In the genomic region with DNA sequence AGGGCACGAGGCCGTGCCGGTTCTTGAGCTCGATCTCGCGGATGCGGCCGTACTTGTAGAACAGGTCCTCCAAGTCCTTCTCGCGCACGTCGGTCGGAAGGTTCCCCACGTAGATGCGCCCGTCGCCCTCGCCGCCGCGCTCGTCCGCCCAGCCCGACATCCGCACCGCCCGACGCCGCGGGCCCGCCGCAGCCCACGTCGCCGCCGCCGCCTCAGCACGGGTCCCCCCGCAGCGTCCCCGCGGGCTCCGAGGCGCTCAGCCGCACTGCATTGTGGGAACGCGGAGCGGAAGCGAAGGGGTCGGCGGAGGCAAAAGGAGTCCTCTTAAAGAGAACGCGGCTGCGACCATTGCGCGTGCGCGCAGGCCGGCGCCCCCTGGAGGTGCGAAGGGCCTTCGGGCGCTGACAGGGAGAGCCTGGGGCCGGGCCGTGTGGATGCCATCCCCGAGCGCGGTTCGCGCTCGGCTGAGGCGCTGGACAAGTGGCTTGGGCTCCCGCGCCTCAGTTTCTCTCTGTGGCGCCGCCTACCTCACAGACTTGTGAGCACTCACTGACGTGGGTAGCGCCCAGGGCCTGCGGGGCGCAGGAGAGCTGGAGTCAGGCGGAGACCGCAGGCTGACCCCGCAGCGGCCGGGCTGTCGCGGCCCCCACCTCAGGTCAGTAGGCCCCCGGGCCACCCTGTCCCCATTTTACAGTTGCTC, we compare ENCODE assay signal across 1 cellular context.
TF ChIP-seq lines count a peak whose summit lies in the region.

A gene with protein sequence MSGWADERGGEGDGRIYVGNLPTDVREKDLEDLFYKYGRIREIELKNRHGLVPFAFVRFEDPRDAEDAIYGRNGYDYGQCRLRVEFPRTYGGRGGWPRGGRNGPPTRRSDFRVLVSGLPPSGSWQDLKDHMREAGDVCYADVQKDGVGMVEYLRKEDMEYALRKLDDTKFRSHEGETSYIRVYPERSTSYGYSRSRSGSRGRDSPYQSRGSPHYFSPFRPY (minus strand): TSS at position 299 of the 700 bp plus-strand sequence. CDS start 139 bp downstream, at position 160.

TF ChIP-seq in K562, 482 proteins besides CTCF, POLR2A, EP300 and RAD21 (continued from another document and continues in another):
- TF ChIP-seq, protein P1, sequence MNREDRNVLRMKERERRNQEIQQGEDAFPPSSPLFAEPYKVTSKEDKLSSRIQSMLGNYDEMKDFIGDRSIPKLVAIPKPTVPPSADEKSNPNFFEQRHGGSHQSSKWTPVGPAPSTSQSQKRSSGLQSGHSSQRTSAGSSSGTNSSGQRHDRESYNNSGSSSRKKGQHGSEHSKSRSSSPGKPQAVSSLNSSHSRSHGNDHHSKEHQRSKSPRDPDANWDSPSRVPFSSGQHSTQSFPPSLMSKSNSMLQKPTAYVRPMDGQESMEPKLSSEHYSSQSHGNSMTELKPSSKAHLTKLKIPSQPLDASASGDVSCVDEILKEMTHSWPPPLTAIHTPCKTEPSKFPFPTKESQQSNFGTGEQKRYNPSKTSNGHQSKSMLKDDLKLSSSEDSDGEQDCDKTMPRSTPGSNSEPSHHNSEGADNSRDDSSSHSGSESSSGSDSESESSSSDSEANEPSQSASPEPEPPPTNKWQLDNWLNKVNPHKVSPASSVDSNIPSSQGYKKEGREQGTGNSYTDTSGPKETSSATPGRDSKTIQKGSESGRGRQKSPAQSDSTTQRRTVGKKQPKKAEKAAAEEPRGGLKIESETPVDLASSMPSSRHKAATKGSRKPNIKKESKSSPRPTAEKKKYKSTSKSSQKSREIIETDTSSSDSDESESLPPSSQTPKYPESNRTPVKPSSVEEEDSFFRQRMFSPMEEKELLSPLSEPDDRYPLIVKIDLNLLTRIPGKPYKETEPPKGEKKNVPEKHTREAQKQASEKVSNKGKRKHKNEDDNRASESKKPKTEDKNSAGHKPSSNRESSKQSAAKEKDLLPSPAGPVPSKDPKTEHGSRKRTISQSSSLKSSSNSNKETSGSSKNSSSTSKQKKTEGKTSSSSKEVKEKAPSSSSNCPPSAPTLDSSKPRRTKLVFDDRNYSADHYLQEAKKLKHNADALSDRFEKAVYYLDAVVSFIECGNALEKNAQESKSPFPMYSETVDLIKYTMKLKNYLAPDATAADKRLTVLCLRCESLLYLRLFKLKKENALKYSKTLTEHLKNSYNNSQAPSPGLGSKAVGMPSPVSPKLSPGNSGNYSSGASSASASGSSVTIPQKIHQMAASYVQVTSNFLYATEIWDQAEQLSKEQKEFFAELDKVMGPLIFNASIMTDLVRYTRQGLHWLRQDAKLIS (CRISPR knock-in tag; IDR thresholded peaks at IDR 0.05) = 0 out of 2 replicates have a peak, but pooled peaks have one; percentile 31
- TF ChIP-seq, protein P2, sequence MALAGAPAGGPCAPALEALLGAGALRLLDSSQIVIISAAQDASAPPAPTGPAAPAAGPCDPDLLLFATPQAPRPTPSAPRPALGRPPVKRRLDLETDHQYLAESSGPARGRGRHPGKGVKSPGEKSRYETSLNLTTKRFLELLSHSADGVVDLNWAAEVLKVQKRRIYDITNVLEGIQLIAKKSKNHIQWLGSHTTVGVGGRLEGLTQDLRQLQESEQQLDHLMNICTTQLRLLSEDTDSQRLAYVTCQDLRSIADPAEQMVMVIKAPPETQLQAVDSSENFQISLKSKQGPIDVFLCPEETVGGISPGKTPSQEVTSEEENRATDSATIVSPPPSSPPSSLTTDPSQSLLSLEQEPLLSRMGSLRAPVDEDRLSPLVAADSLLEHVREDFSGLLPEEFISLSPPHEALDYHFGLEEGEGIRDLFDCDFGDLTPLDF (CRISPR knock-in tag; IDR thresholded peaks at IDR 0.05) = peak; percentile 72; the same call in 1 of the 2 replicates
- TF ChIP-seq FOXJ2 (tag; IDR thresholded peaks at IDR 0.05) = no peak
- TF ChIP-seq, protein P3, sequence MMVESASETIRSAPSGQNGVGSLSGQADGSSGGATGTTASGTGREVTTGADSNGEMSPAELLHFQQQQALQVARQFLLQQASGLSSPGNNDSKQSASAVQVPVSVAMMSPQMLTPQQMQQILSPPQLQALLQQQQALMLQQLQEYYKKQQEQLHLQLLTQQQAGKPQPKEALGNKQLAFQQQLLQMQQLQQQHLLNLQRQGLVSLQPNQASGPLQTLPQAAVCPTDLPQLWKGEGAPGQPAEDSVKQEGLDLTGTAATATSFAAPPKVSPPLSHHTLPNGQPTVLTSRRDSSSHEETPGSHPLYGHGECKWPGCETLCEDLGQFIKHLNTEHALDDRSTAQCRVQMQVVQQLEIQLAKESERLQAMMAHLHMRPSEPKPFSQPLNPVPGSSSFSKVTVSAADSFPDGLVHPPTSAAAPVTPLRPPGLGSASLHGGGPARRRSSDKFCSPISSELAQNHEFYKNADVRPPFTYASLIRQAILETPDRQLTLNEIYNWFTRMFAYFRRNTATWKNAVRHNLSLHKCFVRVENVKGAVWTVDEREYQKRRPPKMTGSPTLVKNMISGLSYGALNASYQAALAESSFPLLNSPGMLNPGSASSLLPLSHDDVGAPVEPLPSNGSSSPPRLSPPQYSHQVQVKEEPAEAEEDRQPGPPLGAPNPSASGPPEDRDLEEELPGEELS (CRISPR knock-in tag; IDR thresholded peaks at IDR 0.05; ENCODE audit: borderline replicate concordance) = 0 out of 2 replicates have a peak, but pooled peaks have one; percentile 74
- TF ChIP-seq KLF6 (CRISPR knock-in tag; IDR thresholded peaks at IDR 0.05; ENCODE audit: borderline replicate concordance) = no peak
- no peak for TF ChIP-seq PTTG1 (tag; IDR thresholded peaks at IDR 0.05; ENCODE audit: low read depth)
- TF ChIP-seq, protein P4, sequence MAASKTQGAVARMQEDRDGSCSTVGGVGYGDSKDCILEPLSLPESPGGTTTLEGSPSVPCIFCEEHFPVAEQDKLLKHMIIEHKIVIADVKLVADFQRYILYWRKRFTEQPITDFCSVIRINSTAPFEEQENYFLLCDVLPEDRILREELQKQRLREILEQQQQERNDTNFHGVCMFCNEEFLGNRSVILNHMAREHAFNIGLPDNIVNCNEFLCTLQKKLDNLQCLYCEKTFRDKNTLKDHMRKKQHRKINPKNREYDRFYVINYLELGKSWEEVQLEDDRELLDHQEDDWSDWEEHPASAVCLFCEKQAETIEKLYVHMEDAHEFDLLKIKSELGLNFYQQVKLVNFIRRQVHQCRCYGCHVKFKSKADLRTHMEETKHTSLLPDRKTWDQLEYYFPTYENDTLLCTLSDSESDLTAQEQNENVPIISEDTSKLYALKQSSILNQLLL (CRISPR knock-in tag; IDR thresholded peaks at IDR 0.05; ENCODE audit: borderline replicate concordance) = no peak
- TF ChIP-seq KLF1 (tag; IDR thresholded peaks at IDR 0.05) = peak; percentile 57; the same call in 1 of the 2 replicates
- TF ChIP-seq, protein P5, sequence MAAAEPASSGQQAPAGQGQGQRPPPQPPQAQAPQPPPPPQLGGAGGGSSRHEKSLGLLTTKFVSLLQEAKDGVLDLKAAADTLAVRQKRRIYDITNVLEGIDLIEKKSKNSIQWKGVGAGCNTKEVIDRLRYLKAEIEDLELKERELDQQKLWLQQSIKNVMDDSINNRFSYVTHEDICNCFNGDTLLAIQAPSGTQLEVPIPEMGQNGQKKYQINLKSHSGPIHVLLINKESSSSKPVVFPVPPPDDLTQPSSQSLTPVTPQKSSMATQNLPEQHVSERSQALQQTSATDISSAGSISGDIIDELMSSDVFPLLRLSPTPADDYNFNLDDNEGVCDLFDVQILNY (CRISPR knock-in tag; IDR thresholded peaks at IDR 0.05) = no peak
- no peak for TF ChIP-seq SIRT6 (IDR thresholded peaks at IDR 0.05; ENCODE audit: low read depth, low read length)
- TF ChIP-seq FOSL1 (tag; conservative IDR thresholded peaks at IDR 0.05) = no peak
- no peak for TF ChIP-seq SMARCC2 (IDR thresholded peaks at IDR 0.05; ENCODE audit: low read depth)
- TF ChIP-seq, protein P6, sequence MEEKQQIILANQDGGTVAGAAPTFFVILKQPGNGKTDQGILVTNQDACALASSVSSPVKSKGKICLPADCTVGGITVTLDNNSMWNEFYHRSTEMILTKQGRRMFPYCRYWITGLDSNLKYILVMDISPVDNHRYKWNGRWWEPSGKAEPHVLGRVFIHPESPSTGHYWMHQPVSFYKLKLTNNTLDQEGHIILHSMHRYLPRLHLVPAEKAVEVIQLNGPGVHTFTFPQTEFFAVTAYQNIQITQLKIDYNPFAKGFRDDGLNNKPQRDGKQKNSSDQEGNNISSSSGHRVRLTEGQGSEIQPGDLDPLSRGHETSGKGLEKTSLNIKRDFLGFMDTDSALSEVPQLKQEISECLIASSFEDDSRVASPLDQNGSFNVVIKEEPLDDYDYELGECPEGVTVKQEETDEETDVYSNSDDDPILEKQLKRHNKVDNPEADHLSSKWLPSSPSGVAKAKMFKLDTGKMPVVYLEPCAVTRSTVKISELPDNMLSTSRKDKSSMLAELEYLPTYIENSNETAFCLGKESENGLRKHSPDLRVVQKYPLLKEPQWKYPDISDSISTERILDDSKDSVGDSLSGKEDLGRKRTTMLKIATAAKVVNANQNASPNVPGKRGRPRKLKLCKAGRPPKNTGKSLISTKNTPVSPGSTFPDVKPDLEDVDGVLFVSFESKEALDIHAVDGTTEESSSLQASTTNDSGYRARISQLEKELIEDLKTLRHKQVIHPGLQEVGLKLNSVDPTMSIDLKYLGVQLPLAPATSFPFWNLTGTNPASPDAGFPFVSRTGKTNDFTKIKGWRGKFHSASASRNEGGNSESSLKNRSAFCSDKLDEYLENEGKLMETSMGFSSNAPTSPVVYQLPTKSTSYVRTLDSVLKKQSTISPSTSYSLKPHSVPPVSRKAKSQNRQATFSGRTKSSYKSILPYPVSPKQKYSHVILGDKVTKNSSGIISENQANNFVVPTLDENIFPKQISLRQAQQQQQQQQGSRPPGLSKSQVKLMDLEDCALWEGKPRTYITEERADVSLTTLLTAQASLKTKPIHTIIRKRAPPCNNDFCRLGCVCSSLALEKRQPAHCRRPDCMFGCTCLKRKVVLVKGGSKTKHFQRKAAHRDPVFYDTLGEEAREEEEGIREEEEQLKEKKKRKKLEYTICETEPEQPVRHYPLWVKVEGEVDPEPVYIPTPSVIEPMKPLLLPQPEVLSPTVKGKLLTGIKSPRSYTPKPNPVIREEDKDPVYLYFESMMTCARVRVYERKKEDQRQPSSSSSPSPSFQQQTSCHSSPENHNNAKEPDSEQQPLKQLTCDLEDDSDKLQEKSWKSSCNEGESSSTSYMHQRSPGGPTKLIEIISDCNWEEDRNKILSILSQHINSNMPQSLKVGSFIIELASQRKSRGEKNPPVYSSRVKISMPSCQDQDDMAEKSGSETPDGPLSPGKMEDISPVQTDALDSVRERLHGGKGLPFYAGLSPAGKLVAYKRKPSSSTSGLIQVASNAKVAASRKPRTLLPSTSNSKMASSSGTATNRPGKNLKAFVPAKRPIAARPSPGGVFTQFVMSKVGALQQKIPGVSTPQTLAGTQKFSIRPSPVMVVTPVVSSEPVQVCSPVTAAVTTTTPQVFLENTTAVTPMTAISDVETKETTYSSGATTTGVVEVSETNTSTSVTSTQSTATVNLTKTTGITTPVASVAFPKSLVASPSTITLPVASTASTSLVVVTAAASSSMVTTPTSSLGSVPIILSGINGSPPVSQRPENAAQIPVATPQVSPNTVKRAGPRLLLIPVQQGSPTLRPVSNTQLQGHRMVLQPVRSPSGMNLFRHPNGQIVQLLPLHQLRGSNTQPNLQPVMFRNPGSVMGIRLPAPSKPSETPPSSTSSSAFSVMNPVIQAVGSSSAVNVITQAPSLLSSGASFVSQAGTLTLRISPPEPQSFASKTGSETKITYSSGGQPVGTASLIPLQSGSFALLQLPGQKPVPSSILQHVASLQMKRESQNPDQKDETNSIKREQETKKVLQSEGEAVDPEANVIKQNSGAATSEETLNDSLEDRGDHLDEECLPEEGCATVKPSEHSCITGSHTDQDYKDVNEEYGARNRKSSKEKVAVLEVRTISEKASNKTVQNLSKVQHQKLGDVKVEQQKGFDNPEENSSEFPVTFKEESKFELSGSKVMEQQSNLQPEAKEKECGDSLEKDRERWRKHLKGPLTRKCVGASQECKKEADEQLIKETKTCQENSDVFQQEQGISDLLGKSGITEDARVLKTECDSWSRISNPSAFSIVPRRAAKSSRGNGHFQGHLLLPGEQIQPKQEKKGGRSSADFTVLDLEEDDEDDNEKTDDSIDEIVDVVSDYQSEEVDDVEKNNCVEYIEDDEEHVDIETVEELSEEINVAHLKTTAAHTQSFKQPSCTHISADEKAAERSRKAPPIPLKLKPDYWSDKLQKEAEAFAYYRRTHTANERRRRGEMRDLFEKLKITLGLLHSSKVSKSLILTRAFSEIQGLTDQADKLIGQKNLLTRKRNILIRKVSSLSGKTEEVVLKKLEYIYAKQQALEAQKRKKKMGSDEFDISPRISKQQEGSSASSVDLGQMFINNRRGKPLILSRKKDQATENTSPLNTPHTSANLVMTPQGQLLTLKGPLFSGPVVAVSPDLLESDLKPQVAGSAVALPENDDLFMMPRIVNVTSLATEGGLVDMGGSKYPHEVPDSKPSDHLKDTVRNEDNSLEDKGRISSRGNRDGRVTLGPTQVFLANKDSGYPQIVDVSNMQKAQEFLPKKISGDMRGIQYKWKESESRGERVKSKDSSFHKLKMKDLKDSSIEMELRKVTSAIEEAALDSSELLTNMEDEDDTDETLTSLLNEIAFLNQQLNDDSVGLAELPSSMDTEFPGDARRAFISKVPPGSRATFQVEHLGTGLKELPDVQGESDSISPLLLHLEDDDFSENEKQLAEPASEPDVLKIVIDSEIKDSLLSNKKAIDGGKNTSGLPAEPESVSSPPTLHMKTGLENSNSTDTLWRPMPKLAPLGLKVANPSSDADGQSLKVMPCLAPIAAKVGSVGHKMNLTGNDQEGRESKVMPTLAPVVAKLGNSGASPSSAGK (IDR thresholded peaks at IDR 0.05) = peak; percentile 60
- no peak for TF ChIP-seq ZNF263 (CRISPR knock-in tag; IDR thresholded peaks at IDR 0.05; ENCODE audit: borderline replicate concordance)
- TF ChIP-seq ZFX (CRISPR knock-in tag; IDR thresholded peaks at IDR 0.05) = peak; percentile 94
- TF ChIP-seq GABPB2 (CRISPR knock-in tag; conservative IDR thresholded peaks at IDR 0.05) = no peak
- no peak for TF ChIP-seq ZNF77 (CRISPR knock-in tag; IDR thresholded peaks at IDR 0.05)
- no peak for TF ChIP-seq ZNF274 (IDR thresholded peaks at IDR 0.05; ENCODE audit: borderline replicate concordance, low read depth, low read length)
- TF ChIP-seq EZH2 (IDR thresholded peaks at IDR 0.05; ENCODE audit: borderline replicate concordance, low read depth, low read length) = no peak
- TF ChIP-seq, protein P7, sequence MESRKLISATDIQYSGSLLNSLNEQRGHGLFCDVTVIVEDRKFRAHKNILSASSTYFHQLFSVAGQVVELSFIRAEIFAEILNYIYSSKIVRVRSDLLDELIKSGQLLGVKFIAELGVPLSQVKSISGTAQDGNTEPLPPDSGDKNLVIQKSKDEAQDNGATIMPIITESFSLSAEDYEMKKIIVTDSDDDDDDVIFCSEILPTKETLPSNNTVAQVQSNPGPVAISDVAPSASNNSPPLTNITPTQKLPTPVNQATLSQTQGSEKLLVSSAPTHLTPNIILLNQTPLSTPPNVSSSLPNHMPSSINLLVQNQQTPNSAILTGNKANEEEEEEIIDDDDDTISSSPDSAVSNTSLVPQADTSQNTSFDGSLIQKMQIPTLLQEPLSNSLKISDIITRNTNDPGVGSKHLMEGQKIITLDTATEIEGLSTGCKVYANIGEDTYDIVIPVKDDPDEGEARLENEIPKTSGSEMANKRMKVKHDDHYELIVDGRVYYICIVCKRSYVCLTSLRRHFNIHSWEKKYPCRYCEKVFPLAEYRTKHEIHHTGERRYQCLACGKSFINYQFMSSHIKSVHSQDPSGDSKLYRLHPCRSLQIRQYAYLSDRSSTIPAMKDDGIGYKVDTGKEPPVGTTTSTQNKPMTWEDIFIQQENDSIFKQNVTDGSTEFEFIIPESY (CRISPR knock-in tag; IDR thresholded peaks at IDR 0.05) = peak; percentile 68
- TF ChIP-seq ZSCAN32 (CRISPR knock-in tag; IDR thresholded peaks at IDR 0.05) = 0 out of 2 replicates have a peak, but pooled peaks have one; percentile 43
- TF ChIP-seq KDM4B (IDR thresholded peaks at IDR 0.05; ENCODE audit: borderline replicate concordance in 2 of 2, low read depth in 1 of 2) = peak in 1 of 2 experiments; percentile 18; a peak in 1 of 4 replicates
- TF ChIP-seq SRSF3 (IDR thresholded peaks at IDR 0.05; ENCODE audit: insufficient read depth, low read length) = no peak
- TF ChIP-seq TFAM (CRISPR knock-in tag; conservative IDR thresholded peaks at IDR 0.05) = no peak
- TF ChIP-seq ZNF23 (CRISPR knock-in tag; IDR thresholded peaks at IDR 0.05) = no peak
- no peak for TF ChIP-seq TCFL5 (CRISPR knock-in tag; conservative IDR thresholded peaks at IDR 0.05)
- 0 out of 2 replicates have a peak, but pooled peaks have one; percentile 30 for TF ChIP-seq SMC3 (conservative IDR thresholded peaks at IDR 0.05; ENCODE audit: insufficient read depth, low read depth, low read length)
